20 cellular contexts compared by ENCODE assay signal in genomic region chr15:101543431-101543830, GRCh38. TPM values are rescaled to one million over a fixed set of nuclear protein-coding genes. Genes with fewer than 3 reads are reported as not detected.
DNase-seq lines count a peak whose midpoint lies in the region; ATAC-seq and TF ChIP-seq lines count a peak whose summit lies in the region.
"Had no signal": no experiment of that assay in that cellular context is flagged by ENCODE, and none has a peak within 500 bp of the region (broad histone marks: within the 10 kb centered on the region; RNA-seq: fewer than 3 reads in every experiment).

No MANE protein-coding gene starts in this region.

- H4K20me1 ChIP-seq in IMR-90 (ENCODE audit: insufficient read depth, low read length) (no peaks in the 10 kb centered on the region), osteoblast (ENCODE audit: insufficient read depth, low read length) (no peaks in the 10 kb centered on the region)
- H4K20me1 ChIP-seq: BLaER1 treated with 17β-estradiol and CSF1 and Interleukin-3, amounts not matched to agents 10 nM and 100 nM had no signal

- no peak overlapping the region for H3K23ac ChIP-seq in IMR-90 (ENCODE audit: low read depth, low read length)

- no peak for TF ChIP-seq RAD21 in IMR-90 (IDR thresholded peaks at IDR 0.05; ENCODE audit: low read length)

- peaks cover 5% of the 10 kb centered on the region for H3K9me3 ChIP-seq in IMR-90 (ENCODE audit: control insufficient read depth, insufficient read depth, low read length)
- no peaks in the 10 kb centered on the region for H3K9me3 ChIP-seq in osteoblast (ENCODE audit: low read depth, low read length)
- no peaks in the 10 kb centered on the region for H3K9me3 ChIP-seq in mucosa of descending colon
- H3K9me3 ChIP-seq: BLaER1 treated with 17β-estradiol and CSF1 and Interleukin-3, amounts not matched to agents 10 nM and 100 nM; Caco-2 had no signal

- H3K4me1 ChIP-seq in IMR-90 (ENCODE audit: control insufficient read depth, insufficient read depth, low read length) (no peaks in the 10 kb centered on the region), osteoblast (ENCODE audit: insufficient read depth, low read length) (no peaks in the 10 kb centered on the region), mucosa of descending colon (ENCODE audit: low read depth) (no peaks in the 10 kb centered on the region)
- H3K4me1 ChIP-seq: A549, Caco-2 had no signal

- H2AK5ac ChIP-seq in IMR-90 (ENCODE audit: low read depth, low read length), result no peak overlapping the region

- H2AFZ ChIP-seq in IMR-90 (replicated peaks; ENCODE audit: low read length, poor library complexity) (peak overlapping the region; percentile 32), osteoblast (ENCODE audit: low read length) (no peak overlapping the region)

- TF ChIP-seq CTCF in IMR-90 (conservative IDR thresholded peaks at IDR 0.05; ENCODE audit: low read depth, low read length) (no peak), endothelial cell (IDR thresholded peaks at IDR 0.05; ENCODE audit: unreplicated experiment) (no peak), osteoblast (IDR thresholded peaks at IDR 0.05; ENCODE audit: extremely low read depth, low read depth, low read length) (no peak), mucosa of descending colon (IDR thresholded peaks at IDR 0.05) (no peak)

- H3K27ac Mint-ChIP-seq in endothelial cell (ENCODE audit: unreplicated experiment), result peak overlapping the region; percentile 40
- H3K27ac Mint-ChIP-seq: B cell; CD4-positive, alpha-beta T cell; CD8-positive, alpha-beta T cell had no signal

- POLR2A ChIA-PET in IMR-90 (lab: Charles Lee; ENCODE audit: unreplicated experiment), result no interaction called here

- no peaks in the 10 kb centered on the region for H3K9me1 ChIP-seq in IMR-90 (ENCODE audit: insufficient read depth, low read length)

- in situ Hi-C loops in IMR-90 (cut with MboI; ENCODE audit: low sequenced_read_pairs), result no loop called here

- no peak overlapping the region for H2BK120ac ChIP-seq in IMR-90 (ENCODE audit: low read depth, low read length)

- H4K5ac ChIP-seq in IMR-90 (ENCODE audit: low read depth, low read length), result no peak overlapping the region

- WGBS in IMR-90 (ENCODE audit: extremely low coverage in 2 of 2, insufficient read length in 1 of 2), 2 experiments, result 80% methylated on average over 1 of the region's 12 CpGs; no CpG with 5 or more reads in 1 of the 2 experiments

- H3K79me2 ChIP-seq in osteoblast (ENCODE audit: insufficient read depth, low read length), result no peaks in the 10 kb centered on the region

- H3K9me3 Mint-ChIP-seq in endothelial cell (ENCODE audit: unreplicated experiment), result no peaks in the 10 kb centered on the region

- H3K27ac ChIP-seq in IMR-90 (ENCODE audit: insufficient read depth, low read length) (no peak overlapping the region), osteoblast (ENCODE audit: low read depth, low read length) (no peak overlapping the region)
- H3K27ac ChIP-seq: 22Rv1; A549; BLaER1 treated with 17β-estradiol and CSF1 and Interleukin-3, amounts not matched to agents 10 nM and 100 nM; C4-2B had no signal

- dilution Hi-C loops in IMR-90 (cut with HindIII; ENCODE audit: low sequenced_read_pairs, unreplicated experiment), result no loop called here

- no peak overlapping the region for H2AK9ac ChIP-seq in IMR-90 (replicated peaks; ENCODE audit: low read depth, low read length, poor library complexity)

- no peaks in the 10 kb centered on the region for H3K79me1 ChIP-seq in IMR-90 (ENCODE audit: low read depth in 1 of 2, low read length in 2 of 2)

- no peak overlapping the region for H3K9ac ChIP-seq in IMR-90 (ENCODE audit: low read depth, low read length)
- H3K9ac ChIP-seq: BLaER1 treated with 17β-estradiol and CSF1 and Interleukin-3, amounts not matched to agents 10 nM and 100 nM had no signal

- no peak overlapping the region; the same call in 1 of the 2 replicates for H3K56ac ChIP-seq in IMR-90 (ENCODE audit: extremely low read depth, insufficient read depth, low read length)

- no peak overlapping the region for H2BK5ac ChIP-seq in IMR-90 (ENCODE audit: low read depth, low read length, poor library complexity, severe bottlenecking)

- no peak for TF ChIP-seq POLR2A in IMR-90 (IDR thresholded peaks at IDR 0.05; ENCODE audit: low read depth, low read length)

- H2BK20ac ChIP-seq in IMR-90 (ENCODE audit: low read depth, low read length), result no peak overlapping the region

- no peak overlapping the region for H3K4me3 Mint-ChIP-seq in endothelial cell (ENCODE audit: unreplicated experiment)
- H3K4me3 Mint-ChIP-seq: B cell; CD4-positive, alpha-beta T cell; CD8-positive, alpha-beta T cell had no signal

- peak; percentile 15 for DNase-seq in NCI-H2171 treated with DMSO at 0.1 percent for 48 hours (lab: John Stamatoyannopoulos, UW)
- DNase-seq in NCI-H2171 (lab: John Stamatoyannopoulos, UW), result no peak
- DNase-seq in IMR-90, result no peak
- no peak for DNase-seq in endothelial cell (ENCODE audit: low spot score)
- peak; percentile 58 for DNase-seq in osteoblast (ENCODE audit: insufficient read length, low spot score, missing footprints)
- DNase-seq in mucosa of descending colon, result no peak
- no peak for DNase-seq in NCI-H187 treated with DMSO at 0.1 percent for 48 hours (lab: John Stamatoyannopoulos, UW)
- DNase-seq: AML-193; Caco-2; Calu3; CD8-positive, alpha-beta T cell; DMS79 treated with DMSO at 0.1 percent for 48 hours; GF-D8 had no signal

- H3K4ac ChIP-seq in IMR-90 (ENCODE audit: low read depth, low read length), result no peak overlapping the region

- no peak overlapping the region for H3K4me3 ChIP-seq in IMR-90 (ENCODE audit: insufficient read depth, low read depth, low read length)
- no peak overlapping the region for H3K4me3 ChIP-seq in osteoblast (ENCODE audit: insufficient read depth, low read length)
- no peak overlapping the region for H3K4me3 ChIP-seq in mucosa of descending colon
- H3K4me3 ChIP-seq: A549; BLaER1 treated with 17β-estradiol and CSF1 and Interleukin-3, amounts not matched to agents 10 nM and 100 nM had no signal

- H3K4me2 ChIP-seq in IMR-90 (ENCODE audit: low read depth, low read length) (no peak overlapping the region), osteoblast (ENCODE audit: insufficient read depth, low read length) (no peak overlapping the region)
- H3K4me2 ChIP-seq: A549; BLaER1 treated with 17β-estradiol and CSF1 and Interleukin-3, amounts not matched to agents 10 nM and 100 nM had no signal

- peaks cover 17% of the 10 kb centered on the region for H3K27me3 ChIP-seq in IMR-90 (ENCODE audit: control insufficient read depth, insufficient read depth, low read length)
- peaks cover 32% of the 10 kb centered on the region for H3K27me3 ChIP-seq in osteoblast (ENCODE audit: insufficient read depth, low read length)
- H3K27me3 ChIP-seq: BLaER1 treated with 17β-estradiol and CSF1 and Interleukin-3, amounts not matched to agents 10 nM and 100 nM had no signal

- CTCF ChIA-PET in IMR-90 (lab: Yijun Ruan, JAX), result no interaction called here

- H3K14ac ChIP-seq in IMR-90 (replicated peaks; ENCODE audit: low read depth, low read length), result no peak overlapping the region

- no TSS peak for BruUV-seq in IMR-90 (replicated peaks; lab: Mats Ljungman, UMichigan)

- H3K4me1 Mint-ChIP-seq in endothelial cell (ENCODE audit: unreplicated experiment), result no peaks in the 10 kb centered on the region
- H3K4me1 Mint-ChIP-seq: B cell had no signal

- ATAC-seq in IMR-90 (ENCODE audit: low read depth) (no peak), mucosa of descending colon (no peak), HG02610 (IDR thresholded peaks at IDR 0.05; ENCODE audit: unreplicated experiment) (no peak)
- ATAC-seq: CD8-positive, alpha-beta T cell had no signal

- H3K27me3 Mint-ChIP-seq in endothelial cell (ENCODE audit: unreplicated experiment), result peaks cover 7% of the 10 kb centered on the region

- intact Hi-C loops in IMR-90 (cut with micrococcal nuclease), result no loop called here
- intact Hi-C loops in mucosa of descending colon (cut with DNase I, micrococcal nuclease), result no loop called here

- H3K18ac ChIP-seq in IMR-90 (ENCODE audit: low read depth, low read length), result no peak overlapping the region

- H3K36me3 ChIP-seq in IMR-90 (ENCODE audit: control insufficient read depth, insufficient read depth, low read length) (no peaks in the 10 kb centered on the region), osteoblast (ENCODE audit: insufficient read depth, low read length) (no peaks in the 10 kb centered on the region), mucosa of descending colon (ENCODE audit: low read depth) (no peaks in the 10 kb centered on the region)
- H3K36me3 ChIP-seq: BLaER1 treated with 17β-estradiol and CSF1 and Interleukin-3, amounts not matched to agents 10 nM and 100 nM had no signal

- no peaks in the 10 kb centered on the region for H3K36me3 Mint-ChIP-seq in endothelial cell (ENCODE audit: low read depth, unreplicated experiment)
- H3K36me3 Mint-ChIP-seq: CD8-positive, alpha-beta T cell had no signal

- no peak overlapping the region for H2BK15ac ChIP-seq in IMR-90 (ENCODE audit: low read depth, low read length)

- H4K8ac ChIP-seq in IMR-90 (ENCODE audit: low read depth in 2 of 2, low read length in 2 of 2), result no peak overlapping the region

- H4K91ac ChIP-seq in IMR-90 (ENCODE audit: insufficient read depth, low read depth, low read length), result no peak overlapping the region

TF ChIP-seq in IMR-90, 13 proteins besides CTCF, POLR2A, EP300 and RAD21:
- TF ChIP-seq FOS (IDR thresholded peaks at IDR 0.05; ENCODE audit: low read depth, low read length), result no peak
- TF ChIP-seq, protein P1, sequence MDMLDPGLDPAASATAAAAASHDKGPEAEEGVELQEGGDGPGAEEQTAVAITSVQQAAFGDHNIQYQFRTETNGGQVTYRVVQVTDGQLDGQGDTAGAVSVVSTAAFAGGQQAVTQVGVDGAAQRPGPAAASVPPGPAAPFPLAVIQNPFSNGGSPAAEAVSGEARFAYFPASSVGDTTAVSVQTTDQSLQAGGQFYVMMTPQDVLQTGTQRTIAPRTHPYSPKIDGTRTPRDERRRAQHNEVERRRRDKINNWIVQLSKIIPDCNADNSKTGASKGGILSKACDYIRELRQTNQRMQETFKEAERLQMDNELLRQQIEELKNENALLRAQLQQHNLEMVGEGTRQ (IDR thresholded peaks at IDR 0.05; ENCODE audit: low read depth, low read length), result no peak
TF ChIP-seq in IMR-90: peak in this region for 0.

RNA-seq across cellular contexts. Expression of gene PCSK6, which starts 53.9 kb away (rescaled TPM):
- total RNA-seq in IMR-90 (2012; rRNA removed) (not detected in 2 replicates), endothelial cell (ENCODE audit: unreplicated experiment) (0.13 TPM), osteoblast (0.29 and 0.72 TPM in 2 replicates), mucosa of descending colon (10 to 100 TPM; 21.3 to 58.4 (median 30.3) TPM)
- polyA plus RNA-seq in IMR-90 (2012; rRNA removed), result not detected in 2 replicates
- polyA plus RNA-seq in IMR-90 (2012; cell fraction: cytosol; rRNA removed), result not detected in 2 replicates
- polyA plus RNA-seq in IMR-90 (2012; cell fraction: nucleus; rRNA removed; ENCODE audit: low replicate concordance), result not detected in 2 replicates

Comparison
In these comparisons a context has a peak if more than half of its experiments do, and no peak if none do; other contexts are left out.
1. DNase-seq: peak in NCI-H2171 treated with DMSO at 0.1 percent for 48 hours (single experiment) and osteoblast (single experiment); none in NCI-H2171 (single experiment), IMR-90 (single experiment), endothelial cell (single experiment), mucosa of descending colon (0 of 3) and NCI-H187 treated with DMSO at 0.1 percent for 48 hours (single experiment).
2. RNA of gene PCSK6, which starts 53.9 kb away (total RNA-seq): 21.3 to 58.4 TPM in mucosa of descending colon; 0.29 to 0.72 TPM in osteoblast, 0.13 TPM in endothelial cell (single experiment) and not detected in IMR-90; every median in the first group is over 10 times any median in the second.